11 cellular contexts compared by ENCODE assay signal in genomic region chr7:70736715-70737460, GRCh38.
DNase-seq lines count a peak whose midpoint lies in the region; ATAC-seq and TF ChIP-seq lines count a peak whose summit lies in the region.
"Had no signal": no experiment of that assay in that cellular context is flagged by ENCODE, and none has a peak within 500 bp of the region (broad histone marks: within the 10 kb centered on the region; RNA-seq: fewer than 3 reads in every experiment).

No MANE protein-coding gene starts in this region.

- H3K9ac ChIP-seq in colonic mucosa (ENCODE audit: low read depth in 2 of 2, low read length in 2 of 2) (peak overlapping the region in 1 of 2 donors; percentile 21), mesenchymal stem cell (ENCODE audit: low read length) (peak overlapping the region; percentile 71)

- H2AFZ ChIP-seq in ACC112 (ENCODE audit: low read length, unreplicated experiment) (peak overlapping the region; percentile 73), mesenchymal stem cell (ENCODE audit: low read depth, low read length) (no peak overlapping the region)

- no peak overlapping the region for H2BK15ac ChIP-seq in mesenchymal stem cell (ENCODE audit: low read depth, poor library complexity, severe bottlenecking)

- H3K4me3 ChIP-seq in ACC112 (ENCODE audit: low read depth, low read length) (peak overlapping the region; percentile 77), HFF-Myc (replicated peaks; ENCODE audit: low read depth, low read length) (peak overlapping the region; percentile 26), colonic mucosa (peak overlapping the region; percentile 5), mesenchymal stem cell (ENCODE audit: insufficient read depth in 1 of 2, low read depth in 1 of 2, low read length in 2 of 2) (peak overlapping the region in 1 of 2 experiments; percentile 75)

- DNase-seq in HFF-Myc (ENCODE audit: extremely low read depth, low read depth) (peak; percentile 22), colonic mucosa (peak; percentile 46), mesenchymal stem cell (peak; percentile 31)
- DNase-seq in activated naive CD4-positive, alpha-beta T cell treated with anti-CD3 and anti-CD28 coated beads, Interleukin-2, amount 50 U/mL, for 16 hours = no peak
- no peak for DNase-seq in stimulated activated CD4-positive, alpha-beta T cell treated with anti-CD3 and anti-CD28 coated beads, Interleukin-4, amount 100 ng/mL, for 1 hour
- DNase-seq: H7, head of caudate nucleus, NCI-H1105 had no signal

- H3K14ac ChIP-seq in mesenchymal stem cell (ENCODE audit: low read length in 2 of 2) = no peak overlapping the region

- H4K8ac ChIP-seq in mesenchymal stem cell (ENCODE audit: low read length) = no peak overlapping the region

- H3K9me3 ChIP-seq in colonic mucosa (no peaks in the 10 kb centered on the region), mesenchymal stem cell (ENCODE audit: control insufficient read depth, low read length) (no peaks in the 10 kb centered on the region)

- H3K4me1 ChIP-seq in ACC112 (ENCODE audit: control insufficient read depth, insufficient read depth, low read length, unreplicated experiment) (peaks cover 16% of the 10 kb centered on the region), colonic mucosa (peaks cover 9% of the 10 kb centered on the region), mesenchymal stem cell (ENCODE audit: control insufficient read depth, insufficient read depth, low read depth, low read length) (peaks cover 4% of the 10 kb centered on the region)

- no peak overlapping the region for H3K18ac ChIP-seq in mesenchymal stem cell (ENCODE audit: low read depth in 1 of 2, low read length in 2 of 2)

- H3K79me2 ChIP-seq in ACC112 (ENCODE audit: control insufficient read depth, insufficient read depth, low read length, unreplicated experiment) = no peaks in the 10 kb centered on the region

- H2AK5ac ChIP-seq in mesenchymal stem cell (ENCODE audit: low read length, severe bottlenecking) = no peak overlapping the region

- TF ChIP-seq CTCF in HFF-Myc (IDR thresholded peaks at IDR 0.05; ENCODE audit: low read depth, low read length, missing control alignments) (no peak), colonic mucosa (IDR thresholded peaks at IDR 0.05) (no peak)

- ATAC-seq in GM19035 (IDR thresholded peaks at IDR 0.05; ENCODE audit: unreplicated experiment) = no peak
- no peak for ATAC-seq in GM21390 (IDR thresholded peaks at IDR 0.05; ENCODE audit: unreplicated experiment)

- 39% methylated on average over 10 of the region's 11 CpGs for WGBS in mesenchymal stem cell

- H3K4ac ChIP-seq in mesenchymal stem cell (ENCODE audit: low read depth in 1 of 2, low read length in 2 of 2) = no peak overlapping the region

- no peak overlapping the region for H3K23ac ChIP-seq in mesenchymal stem cell (ENCODE audit: low read length in 2 of 2)

- H2BK5ac ChIP-seq in mesenchymal stem cell (ENCODE audit: low read depth, low read length, poor library complexity, severe bottlenecking) = no peak overlapping the region

- no peak overlapping the region for H2BK120ac ChIP-seq in mesenchymal stem cell (ENCODE audit: low read depth, low read length)

- H3K27me3 ChIP-seq in ACC112 (ENCODE audit: insufficient read depth, low read length) (no peaks in the 10 kb centered on the region), colonic mucosa (no peaks in the 10 kb centered on the region), mesenchymal stem cell (ENCODE audit: control insufficient read depth in 1 of 2, insufficient read depth in 1 of 2, low read length in 2 of 2) (no peaks in the 10 kb centered on the region)

- no peak overlapping the region for H4K91ac ChIP-seq in mesenchymal stem cell (ENCODE audit: low read length)

- H3K36me3 ChIP-seq in ACC112 (ENCODE audit: insufficient read depth, low read length) (no peaks in the 10 kb centered on the region), colonic mucosa (no peaks in the 10 kb centered on the region), mesenchymal stem cell (ENCODE audit: control insufficient read depth in 1 of 2, insufficient read depth in 2 of 2, low read depth in 1 of 2, low read length in 2 of 2) (no peaks in the 10 kb centered on the region)

- intact Hi-C loops in colonic mucosa (cut with DNase I) = no loop called here

- H3K27ac ChIP-seq in ACC112 (ENCODE audit: low read depth, low read length) (no peak overlapping the region), colonic mucosa (peak overlapping the region; percentile 15), mesenchymal stem cell (ENCODE audit: low read length, poor library complexity, severe bottlenecking) (peak overlapping the region; percentile 42)

- peaks cover 22% of the 10 kb centered on the region for H3K79me1 ChIP-seq in mesenchymal stem cell (replicated peaks; ENCODE audit: low read length, poor library complexity, severe bottlenecking)

- peak overlapping the region; percentile 58 for H3K4me2 ChIP-seq in mesenchymal stem cell (ENCODE audit: low read length, poor library complexity, severe bottlenecking)

- H2BK12ac ChIP-seq in mesenchymal stem cell (ENCODE audit: low read length in 2 of 2) = no peak overlapping the region

Comparison
In these comparisons a context has a peak if more than half of its experiments do, and no peak if none do; other contexts are left out.
1. DNase-seq: peak in HFF-Myc (single experiment), colonic mucosa (single experiment) and mesenchymal stem cell (single experiment); none in activated naive CD4-positive, alpha-beta T cell treated with anti-CD3 and anti-CD28 coated beads, Interleukin-2, amount 50 U/mL, for 16 hours (single experiment) and stimulated activated CD4-positive, alpha-beta T cell treated with anti-CD3 and anti-CD28 coated beads, Interleukin-4, amount 100 ng/mL, for 1 hour (single experiment).